In the genomic region with DNA sequence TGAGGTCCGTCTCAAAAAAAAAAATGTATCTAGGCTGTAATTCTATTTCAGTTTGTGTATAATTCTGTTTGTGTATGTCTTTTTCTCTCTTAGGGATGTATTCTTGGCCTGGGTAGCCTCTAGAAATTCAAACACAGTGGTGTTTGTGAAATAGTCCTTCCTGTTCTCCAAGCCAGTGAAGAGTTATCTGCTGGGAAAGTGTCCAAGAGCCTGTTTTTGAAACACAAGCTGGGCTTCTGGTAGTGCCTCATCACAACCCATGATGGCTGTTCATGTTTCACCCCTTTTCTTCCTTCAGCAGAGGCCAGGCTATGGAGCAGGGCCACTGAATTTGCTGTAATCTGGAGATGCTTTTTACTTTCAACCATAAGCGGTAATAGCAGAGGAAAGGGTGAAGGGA, we compare ENCODE assay signal across 1 cellular context.
A peak's percentile ranks its signal among the peaks of the same experiment; 100 is the strongest.
TF ChIP-seq lines count a peak whose summit lies in the region.

No MANE protein-coding gene starts in this region.

TF ChIP-seq in HepG2, 621 proteins besides CTCF, POLR2A, EP300 and RAD21:
- peak; percentile 27; the same call in 1 of the 2 replicates for TF ChIP-seq POLR2G (IDR thresholded peaks at IDR 0.05; ENCODE audit: low read depth, low read length)
- no peak for TF ChIP-seq PAWR (CRISPR knock-in tag; IDR thresholded peaks at IDR 0.05; ENCODE audit: borderline replicate concordance)
- peak; percentile 28; the same call in 1 of the 2 replicates for TF ChIP-seq POLR2AphosphoS5 (IDR thresholded peaks at IDR 0.05; ENCODE audit: low read depth, low read length)
